ENCODE assay signal across 15 cellular contexts in the genomic region with DNA sequence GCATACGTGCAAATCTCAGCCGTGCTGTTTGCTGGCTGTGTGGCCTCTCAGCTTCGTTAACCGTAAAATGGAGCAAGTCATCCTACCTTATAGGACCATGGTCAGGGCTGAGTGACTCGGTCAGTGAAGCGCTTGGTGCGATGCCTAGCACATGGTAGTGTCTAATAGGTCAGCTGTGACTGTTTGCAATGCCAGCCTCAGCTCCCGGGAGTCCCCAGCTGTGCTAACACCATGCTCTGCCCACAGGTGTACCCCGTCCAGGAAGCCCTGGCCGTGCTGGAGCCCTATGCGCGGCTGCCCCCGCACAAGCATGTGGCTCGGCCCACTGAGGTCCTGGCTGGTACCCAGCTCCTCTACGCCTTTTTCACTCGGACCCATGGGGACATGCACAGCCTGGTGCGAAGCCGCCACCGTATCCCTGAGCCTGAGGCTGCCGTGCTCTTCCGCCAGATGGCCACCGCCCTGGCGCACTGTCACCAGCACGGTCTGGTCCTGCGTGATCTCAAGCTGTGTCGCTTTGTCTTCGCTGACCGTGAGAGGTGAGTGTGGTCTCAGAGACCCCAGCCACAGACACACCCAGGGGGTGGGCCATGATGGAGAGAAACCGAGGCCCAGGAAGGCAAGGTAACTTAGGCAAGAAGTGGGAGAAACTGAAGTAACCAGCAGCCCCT. TPM values are rescaled to one million over a fixed set of nuclear protein-coding genes. Genes with fewer than 3 reads are reported as not detected.
DNase-seq lines count a peak whose midpoint lies in the region; ATAC-seq and TF ChIP-seq lines count a peak whose summit lies in the region.
"Had no signal": no experiment of that assay in that cellular context is flagged by ENCODE, and none has a peak within 500 bp of the region (broad histone marks: within the 10 kb centered on the region; RNA-seq: fewer than 3 reads in every experiment).

No MANE protein-coding gene starts in this region.

- H3K27me3 ChIP-seq in IMR-90 (ENCODE audit: control insufficient read depth, insufficient read depth, low read length) (no peaks in the 10 kb centered on the region), right lobe of liver (no peaks in the 10 kb centered on the region), upper lobe of right lung (no peaks in the 10 kb centered on the region)
- H3K27me3 ChIP-seq: BLaER1, SJCRH30 had no signal

- H3K9ac ChIP-seq in IMR-90 (ENCODE audit: low read depth, low read length) = no peak overlapping the region
- H3K9ac ChIP-seq: BLaER1 had no signal

- ATAC-seq in IMR-90 (ENCODE audit: low read depth) = no peak
- peak; percentile 7 to 44 (median 22) for ATAC-seq in right lobe of liver
- ATAC-seq in upper lobe of right lung = peak; percentile 26
- ATAC-seq in GM18520 (IDR thresholded peaks at IDR 0.05; ENCODE audit: unreplicated experiment) = no peak
- no peak for ATAC-seq in HG03469 (IDR thresholded peaks at IDR 0.05; ENCODE audit: unreplicated experiment)

- no peak overlapping the region for H2BK120ac ChIP-seq in IMR-90 (ENCODE audit: low read depth, low read length)

- H3K23ac ChIP-seq in IMR-90 (ENCODE audit: low read depth, low read length) = no peak overlapping the region

- H3K9me3 ChIP-seq in IMR-90 (ENCODE audit: control insufficient read depth, insufficient read depth, low read length) (no peaks in the 10 kb centered on the region), right lobe of liver (no peaks in the 10 kb centered on the region), upper lobe of right lung (no peaks in the 10 kb centered on the region)
- H3K9me3 ChIP-seq: BLaER1, HAP-1, SJCRH30 had no signal

- no peak overlapping the region for H4K91ac ChIP-seq in IMR-90 (ENCODE audit: insufficient read depth, low read depth, low read length)

- POLR2A ChIA-PET in IMR-90 (lab: Charles Lee; ENCODE audit: unreplicated experiment) = no interaction called here

- no peak overlapping the region for H4K8ac ChIP-seq in IMR-90 (ENCODE audit: low read depth in 2 of 2, low read length in 2 of 2)

- H3K9me1 ChIP-seq in IMR-90 (ENCODE audit: insufficient read depth, low read length) = peaks cover 10% of the 10 kb centered on the region; the same call in 1 of the 2 replicates

- H3K4me2 ChIP-seq in IMR-90 (ENCODE audit: low read depth, low read length) = no peak overlapping the region
- H3K4me2 ChIP-seq: BLaER1 had no signal

- in situ Hi-C loops in IMR-90 (cut with MboI; ENCODE audit: low sequenced_read_pairs) = no loop called here

- H3K4me1 Mint-ChIP-seq in chondrocyte (ENCODE audit: low read depth) = peaks cover 6% of the 10 kb centered on the region

- H3K36me3 ChIP-seq in IMR-90 (ENCODE audit: control insufficient read depth, insufficient read depth, low read length) = peaks cover 58% of the 10 kb centered on the region
- peaks cover 0 to 53% (median 27%) of the 10 kb centered on the region in 4 donors for H3K36me3 ChIP-seq in right lobe of liver
- peaks cover 84% of the 10 kb centered on the region for H3K36me3 ChIP-seq in upper lobe of right lung

- no peak overlapping the region for H3K18ac ChIP-seq in IMR-90 (ENCODE audit: low read depth, low read length)

- no peaks in the 10 kb centered on the region for H3K9me3 Mint-ChIP-seq in chondrocyte (ENCODE audit: low read depth)

- dilution Hi-C loops in IMR-90 (cut with HindIII; ENCODE audit: low sequenced_read_pairs, unreplicated experiment) = no loop called here

- intact Hi-C loops in IMR-90 (cut with micrococcal nuclease) = no loop called here
- intact Hi-C loops in right lobe of liver (cut with DNase I) = no loop called here
- intact Hi-C loops in upper lobe of right lung (cut with DNase I) = no loop called here

- no peaks in the 10 kb centered on the region for H3K27me3 Mint-ChIP-seq in chondrocyte (ENCODE audit: low read depth)

- no peak overlapping the region for H2BK15ac ChIP-seq in IMR-90 (ENCODE audit: low read depth, low read length)

- CTCF ChIA-PET in IMR-90 (lab: Yijun Ruan, JAX) = no interaction called here

- TF ChIP-seq POLR2A in IMR-90 (IDR thresholded peaks at IDR 0.05; ENCODE audit: low read depth, low read length) = no peak
- TF ChIP-seq POLR2A in right lobe of liver (IDR thresholded peaks at IDR 0.05) = no peak

- peaks cover 45% of the 10 kb centered on the region for H3K36me3 Mint-ChIP-seq in chondrocyte (ENCODE audit: low read depth)

- no peak overlapping the region for H3K4ac ChIP-seq in IMR-90 (ENCODE audit: low read depth, low read length)

- H3K27ac ChIP-seq in IMR-90 (ENCODE audit: insufficient read depth, low read length) = no peak overlapping the region
- H3K27ac ChIP-seq in right lobe of liver = peak overlapping the region; percentile 58 to 81 (median 69)
- no peak overlapping the region for H3K27ac ChIP-seq in upper lobe of right lung
- H3K27ac ChIP-seq: BLaER1, SJCRH30 had no signal

- no peak overlapping the region for H3K4me3 Mint-ChIP-seq in chondrocyte (ENCODE audit: unreplicated experiment)

- BruUV-seq in IMR-90 (replicated peaks; lab: Mats Ljungman, UMichigan) = no TSS peak

- H2AK9ac ChIP-seq in IMR-90 (replicated peaks; ENCODE audit: low read depth, low read length, poor library complexity) = peak overlapping the region; percentile 50

- H3K4me3 ChIP-seq in IMR-90 (ENCODE audit: insufficient read depth, low read depth, low read length) = no peak overlapping the region
- no peak overlapping the region for H3K4me3 ChIP-seq in right lobe of liver
- H3K4me3 ChIP-seq in upper lobe of right lung = no peak overlapping the region
- H3K4me3 ChIP-seq: BLaER1, HAP-1, SJCRH30 had no signal

- H3K27ac Mint-ChIP-seq in chondrocyte (ENCODE audit: unreplicated experiment) = peak overlapping the region; percentile 12

- no peak for TF ChIP-seq RAD21 in IMR-90 (IDR thresholded peaks at IDR 0.05; ENCODE audit: low read length)

- TF ChIP-seq CTCF in IMR-90 (conservative IDR thresholded peaks at IDR 0.05; ENCODE audit: low read depth, low read length) = no peak
- TF ChIP-seq CTCF in chondrocyte (IDR thresholded peaks at IDR 0.05) = no peak
- no peak for TF ChIP-seq CTCF in right lobe of liver (IDR thresholded peaks at IDR 0.05)
- TF ChIP-seq CTCF in upper lobe of right lung (IDR thresholded peaks at IDR 0.05) = no peak

- DNase-seq in IMR-90 (no peak), chondrocyte (ENCODE audit: low spot score) (no peak), right lobe of liver (peak in 1 of 3 donors; percentile 27), upper lobe of right lung (no peak), HUDEP-2 (lab: John Stamatoyannopoulos, UW; ENCODE audit: unreplicated experiment in 76 of 76) (no peak)
- DNase-seq: DMS 273 treated with DMSO at 0.1 percent for 48 hours, Kasumi-1, NCI-H1417, NCI-H2029, NCI-H510A treated with DMSO at 0.1 percent for 48 hours, SJCRH30 had no signal

- no peak overlapping the region for H2BK5ac ChIP-seq in IMR-90 (ENCODE audit: low read depth, low read length, poor library complexity, severe bottlenecking)

- H3K14ac ChIP-seq in IMR-90 (replicated peaks; ENCODE audit: low read depth, low read length) = no peak overlapping the region

- no peak overlapping the region for H4K5ac ChIP-seq in IMR-90 (ENCODE audit: low read depth, low read length)

- no peak overlapping the region for H2AFZ ChIP-seq in IMR-90 (replicated peaks; ENCODE audit: low read length, poor library complexity)

- H3K79me1 ChIP-seq in IMR-90 (ENCODE audit: low read depth in 1 of 2, low read length in 2 of 2) = peaks cover 21 to 44% of the 10 kb centered on the region in 2 experiments

- H2BK20ac ChIP-seq in IMR-90 (ENCODE audit: low read depth, low read length) = no peak overlapping the region

- 98% methylated on average over 19 of the region's 29 CpGs; no CpG with 5 or more reads in 1 of the 2 experiments for WGBS in IMR-90 (ENCODE audit: extremely low coverage in 2 of 2, insufficient read length in 1 of 2), 2 experiments
- WGBS in right lobe of liver (ENCODE audit: insufficient coverage, low coverage, low lambda C conversion rate, missing lambda C conversion rate) = 88% methylated on average over 15 of the region's 29 CpGs

- H4K20me1 ChIP-seq in IMR-90 (ENCODE audit: insufficient read depth, low read length) = peaks cover 48% of the 10 kb centered on the region

- H3K4me1 ChIP-seq in IMR-90 (ENCODE audit: control insufficient read depth, insufficient read depth, low read length) (no peaks in the 10 kb centered on the region), right lobe of liver (peaks cover 0 to 49% (median 25%) of the 10 kb centered on the region in 4 donors), upper lobe of right lung (no peaks in the 10 kb centered on the region)
- H3K4me1 ChIP-seq: BLaER1, HAP-1, SJCRH30 had no signal

- no peak overlapping the region for H2AK5ac ChIP-seq in IMR-90 (ENCODE audit: low read depth, low read length)

- no peak overlapping the region for H3K56ac ChIP-seq in IMR-90 (ENCODE audit: extremely low read depth, insufficient read depth, low read length)

TF ChIP-seq in IMR-90, 13 proteins besides CTCF, POLR2A, EP300 and RAD21:
- TF ChIP-seq NFE2L2 (IDR thresholded peaks at IDR 0.05; ENCODE audit: low read depth, low read length) = no peak

RNA-seq across cellular contexts. Expression of gene TRIB3, which starts 10.6 kb away (rescaled TPM):
- 15.0 and 18.5 TPM in 2 replicates for total RNA-seq in IMR-90 (2012; rRNA removed)
- 23.2 and 23.4 TPM in 2 replicates for polyA plus RNA-seq in IMR-90 (2012; rRNA removed)
- 15.9 and 35.9 TPM in 2 replicates for polyA plus RNA-seq in IMR-90 (2012; cell fraction: cytosol; rRNA removed)
- 13.3 and 22.2 TPM in 2 replicates for polyA plus RNA-seq in IMR-90 (2012; cell fraction: nucleus; rRNA removed; ENCODE audit: low replicate concordance)
- total RNA-seq in chondrocyte = 7.0 to 141 TPM (median 137 TPM) in 3 replicates
- 100 to 1,000 TPM in 2 of 6 experiments, 10 to 100 TPM in 4; 15.1 to 139 (median 34.1) TPM for total RNA-seq in right lobe of liver
- 16.8 TPM for total RNA-seq in upper lobe of right lung

RNA-seq across cellular contexts. Expression of gene RBCK1, which starts 16.9 kb away (rescaled TPM):
- 29.2 and 29.9 TPM in 2 replicates for total RNA-seq in IMR-90 (2012; rRNA removed)
- 84.2 and 89.4 TPM in 2 replicates for polyA plus RNA-seq in IMR-90 (2012; rRNA removed)
- polyA plus RNA-seq in IMR-90 (2012; cell fraction: cytosol; rRNA removed) = 51.3 and 95.8 TPM in 2 replicates
- 154 and 323 TPM in 2 replicates for polyA plus RNA-seq in IMR-90 (2012; cell fraction: nucleus; rRNA removed; ENCODE audit: low replicate concordance)
- total RNA-seq in chondrocyte = 84.1 to 95.5 TPM (median 94.3 TPM) in 3 replicates
- 100 to 1,000 TPM in 2 of 6 experiments, 10 to 100 TPM in 4; 63.1 to 113 (median 85.6) TPM for total RNA-seq in right lobe of liver
- 101 TPM for total RNA-seq in upper lobe of right lung

RNA-seq across cellular contexts. Expression of gene NRSN2, which starts 44.3 kb away (rescaled TPM):
- 9.9 and 17.5 TPM in 2 replicates for total RNA-seq in IMR-90 (2012; rRNA removed)
- 75.1 and 101 TPM in 2 replicates for polyA plus RNA-seq in IMR-90 (2012; rRNA removed)
- polyA plus RNA-seq in IMR-90 (2012; cell fraction: cytosol; rRNA removed) = 67.5 and 73.6 TPM in 2 replicates
- polyA plus RNA-seq in IMR-90 (2012; cell fraction: nucleus; rRNA removed; ENCODE audit: low replicate concordance) = 35.0 and 62.6 TPM in 2 replicates
- total RNA-seq in chondrocyte = 72.1 to 77.1 TPM (median 73.2 TPM) in 3 replicates
- 1 to 10 TPM; 1.3 to 4.1 (median 1.9) TPM for total RNA-seq in right lobe of liver
- total RNA-seq in upper lobe of right lung = 19.9 TPM

Comparison
In these comparisons a context has a peak if more than half of its experiments do, and no peak if none do; other contexts are left out.
1. ATAC-seq: peak in right lobe of liver (4 of 4) and upper lobe of right lung (single experiment); none in IMR-90 (single experiment), GM18520 (single experiment) and HG03469 (single experiment).
2. H3K27ac ChIP-seq: peak in right lobe of liver (3 of 3); none in IMR-90 (single experiment) and upper lobe of right lung (single experiment).